Comparison of ENCODE assay signal across 25 cellular contexts in the genomic region with DNA sequence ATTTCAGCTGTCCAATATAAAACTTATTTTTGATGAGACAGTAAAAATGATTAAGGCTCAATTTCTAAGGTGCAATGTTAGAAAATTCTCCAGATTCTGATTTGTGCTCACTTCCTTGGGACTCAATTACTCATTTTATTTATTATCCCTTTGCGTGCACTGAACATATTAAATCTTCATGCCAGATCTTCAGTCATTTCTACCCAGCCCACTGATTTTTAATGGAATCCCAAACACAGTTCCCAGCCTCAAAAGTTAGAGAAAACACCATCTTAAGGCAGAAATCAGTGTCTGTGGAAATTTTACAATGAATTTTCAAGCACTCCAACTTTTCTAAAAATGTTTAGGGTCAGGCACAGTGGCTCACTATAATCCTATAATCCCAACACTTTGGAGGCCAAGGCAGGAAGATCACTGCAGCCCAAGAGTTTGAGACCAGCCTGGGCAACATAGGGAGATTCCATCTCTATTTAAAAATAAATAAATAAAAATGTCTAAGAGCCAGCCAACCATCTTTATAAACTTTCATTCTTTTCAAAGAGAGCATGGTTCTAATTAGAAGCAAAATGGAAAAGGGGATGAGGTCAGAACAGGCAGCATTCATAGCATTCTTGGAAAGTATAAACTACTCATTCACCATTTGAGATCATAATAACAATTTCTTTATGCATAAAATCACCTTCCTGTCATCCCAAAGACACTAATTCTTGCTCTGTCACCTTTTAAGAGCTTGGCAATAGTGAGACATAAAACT. TPM values are rescaled to one million over a fixed set of nuclear protein-coding genes. Genes with fewer than 3 reads are reported as not detected.
DNase-seq lines count a peak whose midpoint lies in the region; ATAC-seq, FAIRE-seq and TF ChIP-seq lines count a peak whose summit lies in the region.
"Had no signal": no experiment of that assay in that cellular context is flagged by ENCODE, and none has a peak within 500 bp of the region (broad histone marks: within the 10 kb centered on the region; RNA-seq: fewer than 3 reads in every experiment).

No MANE protein-coding gene starts in this region.

- TF ChIP-seq CTCF in astrocyte (IDR thresholded peaks at IDR 0.05; ENCODE audit: insufficient read depth, low read depth, low read length) = no peak
- TF ChIP-seq CTCF in hepatocyte (IDR thresholded peaks at IDR 0.05; ENCODE audit: poor library complexity) = no peak

- no peaks in the 10 kb centered on the region for H3K9me2 ChIP-seq in hepatocyte (replicated peaks; ENCODE audit: insufficient read depth)

- no peak overlapping the region for H3K9ac ChIP-seq in astrocyte (ENCODE audit: low read length)

- H3K4me1 Mint-ChIP-seq in astrocyte (ENCODE audit: low read depth, unreplicated experiment) = peaks cover 16% of the 10 kb centered on the region
- H3K4me1 Mint-ChIP-seq in natural killer cell treated with Interleukin-12 subunit alpha and Interleukin-12 subunit beta and Interleukin-15 and Interleukin-18, amount 100 ng/mL, for 72 hours (ENCODE audit: low read depth in 2 of 2) = peaks cover 11 to 13% of the 10 kb centered on the region in 2 donors
- H3K4me1 Mint-ChIP-seq: activated CD4-positive, alpha-beta T cell treated with anti-CD3 and anti-CD28 coated beads for 36 hours; activated CD8-positive, alpha-beta memory T cell treated with anti-CD3 and anti-CD28 coated beads, Interleukin-2, amount 10 ng/mL, durations not matched to agents 7 days and 5 days had no signal

- H3K4me2 ChIP-seq in astrocyte (ENCODE audit: low read length) (peak overlapping the region; percentile 9), hepatocyte (peak overlapping the region; percentile 4)

- 85% methylated on average over 1 of the region's 1 CpG for WGBS in hepatocyte (ENCODE audit: low lambda C conversion rate, missing lambda C conversion rate)

- no peaks in the 10 kb centered on the region for H3K9me3 Mint-ChIP-seq in astrocyte (ENCODE audit: unreplicated experiment)
- H3K9me3 Mint-ChIP-seq in natural killer cell treated with Interleukin-12 subunit alpha and Interleukin-12 subunit beta and Interleukin-15 and Interleukin-18, amount 100 ng/mL, for 72 hours = no peaks in the 10 kb centered on the region
- H3K9me3 Mint-ChIP-seq: activated T-helper 2 cell treated with anti-CD3 and anti-CD28 coated beads, Interferon-gamma antibody, Interleukin-2, Interleukin-4, amounts not matched to agents 10 μg/mL and 5 μg/mL and 100 μg/mL, durations not matched to agents 14 hours and 24 hours and 36 hours; stimulated activated naive CD8-positive, alpha-beta T cell treated with anti-CD3 and anti-CD28 coated beads, Interleukin-15, Interleukin-2, amounts not matched to agents 100 ng/mL and 50 ng/mL, for 24 hours had no signal

- H4K20me1 ChIP-seq in astrocyte (ENCODE audit: insufficient read depth, low read length) = peaks cover 3% of the 10 kb centered on the region
- H4K20me1 ChIP-seq in hepatocyte (ENCODE audit: insufficient read depth, poor library complexity, severe bottlenecking) = peaks cover 33% of the 10 kb centered on the region

- H3K79me2 ChIP-seq in astrocyte (ENCODE audit: insufficient read depth, low read length) (no peaks in the 10 kb centered on the region), hepatocyte (peaks cover 57% of the 10 kb centered on the region)

- no peak overlapping the region for H3K4me3 ChIP-seq in astrocyte (ENCODE audit: insufficient read depth, low read depth, low read length)
- no peak overlapping the region for H3K4me3 ChIP-seq in hepatocyte
- H3K4me3 ChIP-seq: heart left ventricle, lung, transverse colon had no signal

- no peaks in the 10 kb centered on the region for H3K27me3 ChIP-seq in astrocyte (ENCODE audit: insufficient read depth, low read length)
- H3K27me3 ChIP-seq in hepatocyte = no peaks in the 10 kb centered on the region
- H3K27me3 ChIP-seq: heart left ventricle, transverse colon had no signal

- no peaks in the 10 kb centered on the region for H3K27me3 Mint-ChIP-seq in astrocyte (ENCODE audit: low read depth, unreplicated experiment)
- H3K27me3 Mint-ChIP-seq in natural killer cell treated with Interleukin-12 subunit alpha and Interleukin-12 subunit beta and Interleukin-15 and Interleukin-18, amount 100 ng/mL, for 72 hours = no peaks in the 10 kb centered on the region
- H3K27me3 Mint-ChIP-seq: activated CD4-positive, alpha-beta T cell treated with anti-CD3 and anti-CD28 coated beads for 36 hours; activated CD8-positive, alpha-beta memory T cell treated with anti-CD3 and anti-CD28 coated beads, Interleukin-2, amount 10 ng/mL, durations not matched to agents 7 days and 5 days; stimulated activated naive CD8-positive, alpha-beta T cell treated with anti-CD3 and anti-CD28 coated beads, Interleukin-15, Interleukin-2, amounts not matched to agents 100 ng/mL and 50 ng/mL, for 24 hours had no signal

- H2AFZ ChIP-seq in astrocyte (ENCODE audit: low read depth, low read length) (no peak overlapping the region), hepatocyte (no peak overlapping the region)

- H3K4me1 ChIP-seq in astrocyte (ENCODE audit: insufficient read depth, low read length) (peaks cover 20% of the 10 kb centered on the region), hepatocyte (ENCODE audit: insufficient read depth) (peaks cover 24% of the 10 kb centered on the region)

- H3K4me3 Mint-ChIP-seq in astrocyte (ENCODE audit: unreplicated experiment) = no peak overlapping the region
- no peak overlapping the region for H3K4me3 Mint-ChIP-seq in natural killer cell treated with Interleukin-12 subunit alpha and Interleukin-12 subunit beta and Interleukin-15 and Interleukin-18, amount 100 ng/mL, for 72 hours
- H3K4me3 Mint-ChIP-seq: activated CD4-positive, alpha-beta T cell treated with anti-CD3 and anti-CD28 coated beads for 36 hours; activated CD8-positive, alpha-beta memory T cell treated with anti-CD3 and anti-CD28 coated beads, Interleukin-2, amount 10 ng/mL, durations not matched to agents 7 days and 5 days; stimulated activated naive CD8-positive, alpha-beta T cell treated with anti-CD3 and anti-CD28 coated beads, Interleukin-15, Interleukin-2, amounts not matched to agents 100 ng/mL and 50 ng/mL, for 24 hours had no signal

- FAIRE-seq in astrocyte (lab: Jason Lieb, UNC) = no peak
- FAIRE-seq: bronchial epithelial cell, GM18507, H1 had no signal

- no peaks in the 10 kb centered on the region for H3K9me3 ChIP-seq in astrocyte (ENCODE audit: insufficient read depth, low read depth, low read length)
- no peaks in the 10 kb centered on the region for H3K9me3 ChIP-seq in hepatocyte (ENCODE audit: low read depth)
- H3K9me3 ChIP-seq: heart left ventricle, transverse colon had no signal

- no peak for ATAC-seq in GM18505 (IDR thresholded peaks at IDR 0.05; ENCODE audit: unreplicated experiment)
- ATAC-seq in natural killer cell treated with Interleukin-12 subunit alpha and Interleukin-12 subunit beta and Interleukin-15 and Interleukin-18, amount 100 ng/mL, for 72 hours = no peak
- ATAC-seq: activated CD4-positive, alpha-beta T cell treated with anti-CD3 and anti-CD28 coated beads for 36 hours; activated CD8-positive, alpha-beta memory T cell treated with anti-CD3 and anti-CD28 coated beads, Interleukin-2, amount 10 ng/mL, durations not matched to agents 7 days and 5 days; heart left ventricle had no signal

- TF ChIP-seq POLR2A in GM18505 (IDR thresholded peaks at IDR 0.05; ENCODE audit: borderline replicate concordance, extremely low read depth, insufficient read depth, insufficient read length) = no peak

- H3K36me3 ChIP-seq in astrocyte (ENCODE audit: insufficient read depth, low read length) (no peaks in the 10 kb centered on the region), hepatocyte (replicated peaks; ENCODE audit: insufficient read depth, low read depth) (peaks cover 5% of the 10 kb centered on the region)

- H3K36me3 Mint-ChIP-seq in astrocyte (ENCODE audit: low read depth, unreplicated experiment) = peaks cover 4% of the 10 kb centered on the region
- no peaks in the 10 kb centered on the region for H3K36me3 Mint-ChIP-seq in natural killer cell treated with Interleukin-12 subunit alpha and Interleukin-12 subunit beta and Interleukin-15 and Interleukin-18, amount 100 ng/mL, for 72 hours
- H3K36me3 Mint-ChIP-seq: activated CD8-positive, alpha-beta memory T cell treated with anti-CD3 and anti-CD28 coated beads, Interleukin-2, amount 10 ng/mL, durations not matched to agents 7 days and 5 days had no signal

- H3K27ac ChIP-seq in astrocyte (ENCODE audit: low read depth, low read length) (no peak overlapping the region), hepatocyte (peak overlapping the region; percentile 83)
- H3K27ac ChIP-seq: heart left ventricle, RWPE1, transverse colon had no signal

- H3K27ac Mint-ChIP-seq in astrocyte (ENCODE audit: unreplicated experiment) = no peak overlapping the region
- H3K27ac Mint-ChIP-seq in natural killer cell treated with Interleukin-12 subunit alpha and Interleukin-12 subunit beta and Interleukin-15 and Interleukin-18, amount 100 ng/mL, for 72 hours = no peak overlapping the region
- H3K27ac Mint-ChIP-seq: activated CD4-positive, alpha-beta T cell treated with anti-CD3 and anti-CD28 coated beads for 36 hours; activated CD8-positive, alpha-beta memory T cell treated with anti-CD3 and anti-CD28 coated beads, Interleukin-2, amount 10 ng/mL, durations not matched to agents 7 days and 5 days; activated T-helper 2 cell treated with anti-CD3 and anti-CD28 coated beads, Interferon-gamma antibody, Interleukin-2, Interleukin-4, amounts not matched to agents 10 μg/mL and 5 μg/mL and 100 μg/mL, durations not matched to agents 14 hours and 24 hours and 36 hours; stimulated activated naive CD8-positive, alpha-beta T cell treated with anti-CD3 and anti-CD28 coated beads, Interleukin-15, Interleukin-2, amounts not matched to agents 100 ng/mL and 50 ng/mL, for 24 hours had no signal

- DNase-seq in A172 (ENCODE audit: low spot score) (peak; percentile 36), GM04504 (ENCODE audit: low read depth) (peak; percentile 64), astrocyte (ENCODE audit: low read depth) (peak; percentile 42), hepatocyte (ENCODE audit: low spot score) (no peak), SHP77 treated with DMSO at 0.1 percent for 48 hours (lab: John Stamatoyannopoulos, UW) (no peak), iPS-NIHi11 (ENCODE audit: low spot score) (no peak)
- DNase-seq in natural killer cell treated with Interleukin-12 subunit alpha and Interleukin-12 subunit beta and Interleukin-15 and Interleukin-18, amount 100 ng/mL, for 72 hours (ENCODE audit: low spot score) = no peak
- DNase-seq: 8988T; activated CD4-positive, alpha-beta T cell treated with anti-CD3 and anti-CD28 coated beads for 36 hours; activated CD8-positive, alpha-beta memory T cell treated with anti-CD3 and anti-CD28 coated beads, Interleukin-2, amount 10 ng/mL, durations not matched to agents 7 days and 5 days; DMS79; heart left ventricle; NCI-H1436; NCI-H526; posterior cingulate gyrus; stimulated activated CD4-positive, alpha-beta T cell treated with anti-CD3 and anti-CD28 coated beads, Interleukin-2, amount 100 ng/mL, for 24 hours; transverse colon had no signal

RNA-seq across cellular contexts. Expression of a gene that starts 53.6 kb away (rescaled TPM):
- total RNA-seq in A172 (2014; rRNA removed; shearing (Covaris generic)) = 10.4 and 12.1 TPM in 2 replicates
- total RNA-seq in astrocyte = 23.6 and 29.6 TPM in 2 replicates
- total RNA-seq in hepatocyte = 100 TPM in 2 replicates
- polyA plus RNA-seq in hepatocyte = 117 TPM in 2 replicates
- total RNA-seq in natural killer cell treated with Interleukin-12 subunit alpha and Interleukin-12 subunit beta and Interleukin-15 and Interleukin-18, amount 100 ng/mL, for 72 hours = 1 to 10 TPM; 1.0 to 2.4 TPM

Comparison
In these comparisons a context has a peak if more than half of its experiments do, and no peak if none do; other contexts are left out.
1. DNase-seq: peak in A172 (single experiment), GM04504 (single experiment) and astrocyte (single experiment); none in hepatocyte (single experiment), natural killer cell treated with Interleukin-12 subunit alpha and Interleukin-12 subunit beta and Interleukin-15 and Interleukin-18, amount 100 ng/mL, for 72 hours (single experiment), SHP77 treated with DMSO at 0.1 percent for 48 hours (single experiment) and iPS-NIHi11 (single experiment).